Comparison of ENCODE assay signal across 8 cellular contexts in the genomic region with DNA sequence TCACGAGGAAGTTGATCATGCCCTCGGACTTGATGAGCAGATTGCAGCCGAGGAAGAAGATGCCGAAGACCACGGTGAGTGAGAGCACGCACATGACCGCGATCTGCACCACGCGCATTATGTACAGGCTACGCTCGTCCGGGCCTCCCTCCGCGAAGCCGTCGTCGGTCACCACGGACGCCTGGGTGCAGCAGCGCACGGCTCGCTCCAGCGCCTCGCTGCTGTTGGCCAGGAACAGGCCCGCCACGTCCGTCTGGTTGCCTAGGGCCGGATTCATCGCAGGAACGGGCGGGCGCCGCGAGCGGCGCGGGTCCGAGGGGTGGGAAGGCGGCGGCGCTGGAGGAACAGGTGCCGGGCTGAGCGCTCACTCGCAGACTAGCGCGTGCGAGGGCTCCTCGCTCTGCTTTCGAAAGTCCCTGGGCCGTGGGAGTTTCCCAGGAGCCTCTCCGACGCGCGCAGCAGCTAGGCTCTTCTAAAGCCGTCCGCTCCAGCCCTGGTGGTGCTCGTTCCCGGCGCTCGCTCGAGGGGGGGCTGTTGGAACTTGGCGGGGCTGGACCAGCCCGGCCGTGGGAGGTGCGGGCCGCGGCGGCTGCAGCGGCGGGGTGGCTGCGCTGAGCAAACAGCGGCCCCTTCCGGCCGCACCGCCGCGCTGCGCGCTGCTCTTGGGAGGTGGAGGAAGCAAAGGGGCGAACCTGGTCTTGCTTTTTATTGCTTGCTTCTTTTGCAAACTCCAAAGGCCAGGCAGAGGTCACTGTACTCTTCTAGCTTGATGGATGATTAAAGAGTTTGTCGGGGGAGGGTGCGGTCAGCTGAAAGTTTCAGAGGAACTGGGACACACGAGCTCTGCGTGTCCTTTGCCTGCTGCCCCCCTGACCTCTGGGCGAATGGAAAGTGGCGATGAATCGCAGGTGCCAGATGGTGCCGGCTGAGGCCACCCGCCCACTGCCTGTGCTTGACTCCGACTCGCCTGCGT. TPM values are rescaled to one million over a fixed set of nuclear protein-coding genes. Genes with fewer than 3 reads are reported as not detected.
DNase-seq lines count a peak whose midpoint lies in the region; ATAC-seq and TF ChIP-seq lines count a peak whose summit lies in the region.

A gene (minus strand): TSS at position 474 of the 973 bp plus-strand sequence. CDS start 197 bp downstream, at position 277.

- intact Hi-C loops in body of pancreas (cut with DNase I) (no loop called here), gastrocnemius medialis (cut with DNase I; ENCODE audit: low total_unique reads) (loop anchor here (5.0 kb wide), 1 partner anchor 1441 kb away; no protein-coding TSS in a partner anchor)

- WGBS in H9 (ENCODE audit: extremely low coverage, insufficient read length, low lambda C conversion rate) = no CpG with 5 or more reads among the region's 93 CpGs
- WGBS in body of pancreas, 2 donors = 1% methylated on average over 11 to 93 of the region's 93 CpGs

- H3K56ac ChIP-seq in H9 (ENCODE audit: insufficient read length, low read depth, low read length) = no peak within 1 kb of the TSS

- H3K27ac Mint-ChIP-seq in H9 = peak within 1 kb of the TSS; percentile 44 to 94 (median 94)
- peak within 1 kb of the TSS; percentile 62 for H3K27ac Mint-ChIP-seq in T-helper 1 cell treated with Interleukin-12 subunit alpha and Interleukin-12 subunit beta and Interleukin-4 antibody, amounts not matched to agents 30 μg/mL and 1 μg/mL, for 36 hours

- no peaks in the 10 kb centered on the region; a peak in 1 of 7 replicates for H3K36me3 Mint-ChIP-seq in H9 (ENCODE audit: insufficient read depth in 1 of 3, low read depth in 3 of 3)
- no peaks in the 10 kb centered on the region for H3K36me3 Mint-ChIP-seq in T-helper 1 cell treated with Interleukin-12 subunit alpha and Interleukin-12 subunit beta and Interleukin-4 antibody, amounts not matched to agents 30 μg/mL and 1 μg/mL, for 36 hours (ENCODE audit: low read depth)

- H3K79me1 ChIP-seq in H9 (ENCODE audit: insufficient read depth, low read depth, low read length, poor library complexity, severe bottlenecking) = no peaks in the 10 kb centered on the region

- peak within 1 kb of the TSS; percentile 90 for H3K4me2 ChIP-seq in H9 (ENCODE audit: insufficient read depth, insufficient read length, low read length)

- peak; percentile 95 for ATAC-seq in body of pancreas
- peak; percentile 73 to 80 for ATAC-seq in gastrocnemius medialis

- peaks cover 45 to 48% of the 10 kb centered on the region in 2 experiments for H3K4me1 Mint-ChIP-seq in H9
- peaks cover 11% of the 10 kb centered on the region for H3K4me1 Mint-ChIP-seq in T-helper 1 cell treated with Interleukin-12 subunit alpha and Interleukin-12 subunit beta and Interleukin-4 antibody, amounts not matched to agents 30 μg/mL and 1 μg/mL, for 36 hours (ENCODE audit: low read depth)

- H3T11ph ChIP-seq in H9 (ENCODE audit: low read length) = no peak within 1 kb of the TSS

- H3K9me3 ChIP-seq in H9 (ENCODE audit: control insufficient read depth, low read depth, low read length) (no peaks in the 10 kb centered on the region), body of pancreas (no peaks in the 10 kb centered on the region), iPS-18c (ENCODE audit: control insufficient read depth, insufficient read depth, low read length) (no peaks in the 10 kb centered on the region), gastrocnemius medialis (no peaks in the 10 kb centered on the region)

- H3K23me2 ChIP-seq in H9 (ENCODE audit: insufficient read length, low read depth, low read length, poor library complexity, severe bottlenecking) = peaks cover 21% of the 10 kb centered on the region

- no peak within 1 kb of the TSS for H2BK120ac ChIP-seq in H9 (ENCODE audit: low read depth, low read length, poor library complexity, severe bottlenecking)

- H3K14ac ChIP-seq in H9 (ENCODE audit: insufficient read depth, low read length) = peak within 1 kb of the TSS; percentile 72

- H2BK12ac ChIP-seq in H9 (ENCODE audit: insufficient read length, low read depth, low read length) = no peak within 1 kb of the TSS

- H3K9me3 Mint-ChIP-seq in H9 = no peaks in the 10 kb centered on the region
- H3K9me3 Mint-ChIP-seq in T-helper 1 cell treated with Interleukin-12 subunit alpha and Interleukin-12 subunit beta and Interleukin-4 antibody, amounts not matched to agents 30 μg/mL and 1 μg/mL, for 36 hours = no peaks in the 10 kb centered on the region

- no peaks in the 10 kb centered on the region for H4K20me1 ChIP-seq in H9 (ENCODE audit: control insufficient read depth, insufficient read depth, insufficient read length)

- H4K91ac ChIP-seq in H9 (ENCODE audit: insufficient read length, low read depth, low read length) = no peak within 1 kb of the TSS

- in situ Hi-C loops in gastrocnemius medialis (cut with MboI; ENCODE audit: low sequenced_read_pairs in 4 of 4) = no loop called here

- peak within 1 kb of the TSS; percentile 83 for H3K18ac ChIP-seq in H9 (ENCODE audit: insufficient read length, low read depth, low read length)

- H3K9ac ChIP-seq in H9 (ENCODE audit: extremely low read depth, insufficient read length, low read length) = peak within 1 kb of the TSS; percentile 72

- no peak within 1 kb of the TSS for H2BK20ac ChIP-seq in H9 (ENCODE audit: low read depth, low read length, poor library complexity, severe bottlenecking)

- H3K79me2 ChIP-seq in H9 (ENCODE audit: insufficient read depth, low read length) = no peaks in the 10 kb centered on the region

- H2BK15ac ChIP-seq in H9 (ENCODE audit: low read depth, low read length) = no peak within 1 kb of the TSS

- H3K36me3 ChIP-seq in body of pancreas (replicated peaks in 1 of 2; ENCODE audit: insufficient read depth in 1 of 2, low read depth in 2 of 2) (no peaks in the 10 kb centered on the region), gastrocnemius medialis (no peaks in the 10 kb centered on the region)

- peaks cover 2% of the 10 kb centered on the region for H3K27me3 Mint-ChIP-seq in H9 (ENCODE audit: low read depth)
- peaks cover 55% of the 10 kb centered on the region for H3K27me3 Mint-ChIP-seq in T-helper 1 cell treated with Interleukin-12 subunit alpha and Interleukin-12 subunit beta and Interleukin-4 antibody, amounts not matched to agents 30 μg/mL and 1 μg/mL, for 36 hours (ENCODE audit: low read depth)

- no peak within 1 kb of the TSS for H4K8ac ChIP-seq in H9 (replicated peaks; ENCODE audit: insufficient read length, low read depth, low read length)

- H2AFZ ChIP-seq in H9 (ENCODE audit: low read length) = no peak within 1 kb of the TSS

- H3K27me3 ChIP-seq in H9 (ENCODE audit: insufficient read depth, low read length) (no peaks in the 10 kb centered on the region; the same call in 1 of the 2 replicates), body of pancreas (peaks cover 2 to 16% of the 10 kb centered on the region in 2 donors), gastrocnemius medialis (peaks cover 42 to 71% (median 70%) of the 10 kb centered on the region in 3 donors)

- peak within 1 kb of the TSS; percentile 79 to 87 for H3K4me3 Mint-ChIP-seq in H9
- peak within 1 kb of the TSS; percentile 56 for H3K4me3 Mint-ChIP-seq in T-helper 1 cell treated with Interleukin-12 subunit alpha and Interleukin-12 subunit beta and Interleukin-4 antibody, amounts not matched to agents 30 μg/mL and 1 μg/mL, for 36 hours

- H3K4me3 ChIP-seq in body of pancreas (peak within 1 kb of the TSS in 1 of 2 donors; percentile 19), iPS-18c (ENCODE audit: insufficient read depth, low read depth, low read length) (peak within 1 kb of the TSS; percentile 68), gastrocnemius medialis (peak within 1 kb of the TSS; percentile 43 to 74 (median 55))

- TF ChIP-seq CTCF in H9 (conservative IDR thresholded peaks at IDR 0.05) (peak; percentile 98), body of pancreas (IDR thresholded peaks at IDR 0.05) (peak; percentile 56 to 97 (median 90)), gastrocnemius medialis (IDR thresholded peaks at IDR 0.05 in 4 of 5, conservative IDR thresholded peaks at IDR 0.05 in 1 of 5) (peak; percentile 40 to 80 (median 60))

- no peak within 1 kb of the TSS for H2AK5ac ChIP-seq in H9 (ENCODE audit: insufficient read length, low read length)

- no peak within 1 kb of the TSS for H3K23ac ChIP-seq in H9 (ENCODE audit: insufficient read length, low read depth, low read length)

- H3K27ac ChIP-seq in H9 (ENCODE audit: insufficient read length, low read depth, low read length) (no peak within 1 kb of the TSS), body of pancreas (no peak within 1 kb of the TSS), gastrocnemius medialis (no peak within 1 kb of the TSS)

- H3K4me1 ChIP-seq in H9 (ENCODE audit: insufficient read depth, low read length) (peaks cover 2% of the 10 kb centered on the region; the same call in 1 of the 2 replicates), body of pancreas (peaks cover 27% of the 10 kb centered on the region), gastrocnemius medialis (peaks cover 16% of the 10 kb centered on the region in 2 donors)

- peak within 1 kb of the TSS; percentile 49 for H4K5ac ChIP-seq in H9 (ENCODE audit: insufficient read length, low read depth, low read length)

- DNase-seq in GM03348 (ENCODE audit: low spot score) (peak; percentile 92), H9 (peak; percentile 90), M059J (ENCODE audit: low read depth) (peak; percentile 48), body of pancreas (peak; percentile 68 to 81 (median 75)), gastrocnemius medialis (no peak), cerebellar nuclear complex (lab: John Stamatoyannopoulos, UW) (no peak)

- TF ChIP-seq POLR2A in body of pancreas (IDR thresholded peaks at IDR 0.05) (no peak), gastrocnemius medialis (IDR thresholded peaks at IDR 0.05) (no peak)

- no peak within 1 kb of the TSS for H2BK5ac ChIP-seq in H9 (ENCODE audit: insufficient read length, low read length)

- H3K4ac ChIP-seq in H9 (ENCODE audit: low read depth, low read length) = no peak within 1 kb of the TSS

RNA-seq across cellular contexts. Expression of the gene that starts here (rescaled TPM):
- 38.4 and 41.3 TPM in 2 replicates for total RNA-seq in H9 (2021)
- total RNA-seq in M059J (2014; rRNA removed; shearing (Covaris generic)) = 0.27 and 0.34 TPM in 2 replicates
- total RNA-seq in body of pancreas = not detected
- not detected for total RNA-seq in gastrocnemius medialis

Comparison
In these comparisons a context has a peak if more than half of its experiments do, and no peak if none do; other contexts are left out.
1. RNA of the gene that starts here (total RNA-seq): 38.4 to 41.3 TPM in H9; 0.27 to 0.34 TPM in M059J, not detected in body of pancreas and not detected in gastrocnemius medialis; every median in the first group is over 10 times any median in the second.
2. Peak in DNase-seq in M059J; RNA of the gene not detected or under 1 TPM.
3. Peak in DNase-seq and ATAC-seq in body of pancreas; RNA of the gene not detected or under 1 TPM.
4. Peak in ATAC-seq and H3K4me3 ChIP-seq in gastrocnemius medialis; RNA of the gene not detected or under 1 TPM.
5. DNase-seq: peak in GM03348 (single experiment) and H9 (single experiment); none in gastrocnemius medialis (0 of 2) and cerebellar nuclear complex (0 of 2).
6. Peak in every context shown above with its lines, with median percentiles within 50 percentile points of each other: CTCF ChIP-seq.